Comparison of ENCODE assay signal across 1 cellular context in the genomic region with DNA sequence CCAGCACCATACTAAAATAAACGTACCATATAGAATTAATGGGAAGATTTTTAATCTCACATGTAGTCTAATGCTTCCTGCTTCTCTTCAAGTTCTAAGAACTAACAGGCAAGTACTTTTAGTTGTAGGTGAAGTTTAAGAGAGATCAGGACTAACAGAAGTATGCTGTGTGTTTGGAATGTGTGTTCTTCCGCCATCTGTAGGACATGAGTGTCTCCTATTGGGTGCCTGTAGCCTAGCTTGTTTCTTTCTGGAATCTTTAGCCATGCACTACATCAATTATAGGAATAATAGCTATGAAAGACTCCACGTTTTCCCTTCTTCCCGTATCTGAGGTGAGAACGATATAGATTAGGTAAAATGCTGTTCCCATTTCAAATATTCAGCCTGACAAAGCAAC.
TF ChIP-seq lines count a peak whose summit lies in the region.

No MANE protein-coding gene starts in this region.

TF ChIP-seq in SK-N-SH, 30 proteins besides CTCF, POLR2A, EP300 and RAD21 (continued from another document):
- TF ChIP-seq, protein P1, sequence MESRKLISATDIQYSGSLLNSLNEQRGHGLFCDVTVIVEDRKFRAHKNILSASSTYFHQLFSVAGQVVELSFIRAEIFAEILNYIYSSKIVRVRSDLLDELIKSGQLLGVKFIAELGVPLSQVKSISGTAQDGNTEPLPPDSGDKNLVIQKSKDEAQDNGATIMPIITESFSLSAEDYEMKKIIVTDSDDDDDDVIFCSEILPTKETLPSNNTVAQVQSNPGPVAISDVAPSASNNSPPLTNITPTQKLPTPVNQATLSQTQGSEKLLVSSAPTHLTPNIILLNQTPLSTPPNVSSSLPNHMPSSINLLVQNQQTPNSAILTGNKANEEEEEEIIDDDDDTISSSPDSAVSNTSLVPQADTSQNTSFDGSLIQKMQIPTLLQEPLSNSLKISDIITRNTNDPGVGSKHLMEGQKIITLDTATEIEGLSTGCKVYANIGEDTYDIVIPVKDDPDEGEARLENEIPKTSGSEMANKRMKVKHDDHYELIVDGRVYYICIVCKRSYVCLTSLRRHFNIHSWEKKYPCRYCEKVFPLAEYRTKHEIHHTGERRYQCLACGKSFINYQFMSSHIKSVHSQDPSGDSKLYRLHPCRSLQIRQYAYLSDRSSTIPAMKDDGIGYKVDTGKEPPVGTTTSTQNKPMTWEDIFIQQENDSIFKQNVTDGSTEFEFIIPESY (IDR thresholded peaks at IDR 0.05; ENCODE audit: borderline replicate concordance, low read depth), result no peak
